Comparison of ENCODE assay signal across 8 cellular contexts in genomic region chr5:157516626-157517325, GRCh38.
DNase-seq lines count a peak whose midpoint lies in the region; ATAC-seq and TF ChIP-seq lines count a peak whose summit lies in the region.

No MANE protein-coding gene starts in this region.

- ATAC-seq in stimulated activated memory B cell treated with anti-CD40 and anti-IgM and Interleukin-4, amounts not matched to agents 10 μg/mL and 1 μg/mL and 100 μg/mL, for 72 hours: no peak

- in situ Hi-C loops in astrocyte of the cerebellum (cut with HindIII; ENCODE audit: low sequenced_read_pairs): loop anchor here (5.0 kb wide), 1 partner anchor 86 kb away; no protein-coding TSS in a partner anchor

- H3K4me3 Mint-ChIP-seq in stimulated activated memory B cell treated with anti-CD40 and anti-IgM and Interleukin-4, amounts not matched to agents 10 μg/mL and 1 μg/mL and 100 μg/mL, for 72 hours: no peak overlapping the region

- no peak for TF ChIP-seq CTCF in astrocyte of the cerebellum (IDR thresholded peaks at IDR 0.05; ENCODE audit: low read depth, low read length, missing control alignments)

- peaks cover 56% of the 10 kb centered on the region for H3K4me1 Mint-ChIP-seq in stimulated activated memory B cell treated with anti-CD40 and anti-IgM and Interleukin-4, amounts not matched to agents 10 μg/mL and 1 μg/mL and 100 μg/mL, for 72 hours

- DNase-seq in HS-27A (ENCODE audit: low read depth) (peak; percentile 49), astrocyte of the cerebellum (ENCODE audit: low read depth) (peak; percentile 80), hepatic stellate cell (ENCODE audit: low spot score) (peak; percentile 88), NCI-H1048 (lab: John Stamatoyannopoulos, UW) (no peak), UCSD-AML1 (lab: John Stamatoyannopoulos, UW; ENCODE audit: unreplicated experiment) (no peak), NCI-H2196 (lab: John Stamatoyannopoulos, UW; ENCODE audit: unreplicated experiment) (no peak)
- DNase-seq in activated effector memory CD4-positive, alpha-beta T cell treated with anti-CD3 and anti-CD28 coated beads, Interleukin-2, amount 50 U/mL, for 16 hours: no peak

- no peaks in the 10 kb centered on the region for H3K27me3 Mint-ChIP-seq in stimulated activated memory B cell treated with anti-CD40 and anti-IgM and Interleukin-4, amounts not matched to agents 10 μg/mL and 1 μg/mL and 100 μg/mL, for 72 hours

- no peak overlapping the region for H3K4me3 ChIP-seq in astrocyte of the cerebellum (ENCODE audit: low read depth, low read length)

- H3K27ac Mint-ChIP-seq in stimulated activated memory B cell treated with anti-CD40 and anti-IgM and Interleukin-4, amounts not matched to agents 10 μg/mL and 1 μg/mL and 100 μg/mL, for 72 hours: peak overlapping the region; percentile 80

- H3K9me3 Mint-ChIP-seq in stimulated activated memory B cell treated with anti-CD40 and anti-IgM and Interleukin-4, amounts not matched to agents 10 μg/mL and 1 μg/mL and 100 μg/mL, for 72 hours: no peaks in the 10 kb centered on the region

- H3K36me3 Mint-ChIP-seq in stimulated activated memory B cell treated with anti-CD40 and anti-IgM and Interleukin-4, amounts not matched to agents 10 μg/mL and 1 μg/mL and 100 μg/mL, for 72 hours: peaks cover 59% of the 10 kb centered on the region

Comparison
In these comparisons a context has a peak if more than half of its experiments do, and no peak if none do; other contexts are left out.
1. DNase-seq: peak in HS-27A (single experiment), astrocyte of the cerebellum (single experiment) and hepatic stellate cell (single experiment); none in NCI-H1048 (single experiment), UCSD-AML1 (single experiment), NCI-H2196 (single experiment) and activated effector memory CD4-positive, alpha-beta T cell treated with anti-CD3 and anti-CD28 coated beads, Interleukin-2, amount 50 U/mL, for 16 hours (single experiment).